In genomic region chr2:4217737-4218136, GRCh38 we compare ENCODE assay signal across 32 cellular contexts.
"Had no signal": no experiment of that assay in that cellular context is flagged by ENCODE, and none has a peak within 500 bp of the region (broad histone marks: within the 10 kb centered on the region; RNA-seq: fewer than 3 reads in every experiment).

No MANE protein-coding gene starts in this region.

- H3K36me3 Mint-ChIP-seq: naive thymus-derived CD8-positive, alpha-beta T cell; natural killer cell treated with Interleukin-12 subunit alpha and Interleukin-12 subunit beta and Interleukin-15 and Interleukin-18, amount 100 ng/mL, for 72 hours; stimulated activated memory B cell treated with anti-CD40 and anti-IgM and Interleukin-4, amounts not matched to agents 10 μg/mL and 1 μg/mL and 100 μg/mL, for 72 hours; type B pancreatic cell had no signal

- H3K4me2 ChIP-seq: smooth muscle cell had no signal

- H3K4me3 Mint-ChIP-seq: naive thymus-derived CD8-positive, alpha-beta T cell; natural killer cell treated with Interleukin-12 subunit alpha and Interleukin-12 subunit beta and Interleukin-15 and Interleukin-18, amount 100 ng/mL, for 72 hours; nephron progenitor cell; neural crest cell; stimulated activated memory B cell treated with anti-CD40 and anti-IgM and Interleukin-4, amounts not matched to agents 10 μg/mL and 1 μg/mL and 100 μg/mL, for 72 hours; stimulated activated naive CD8-positive, alpha-beta T cell treated with anti-CD3 and anti-CD28 coated beads, Interleukin-15, amount 100 ng/mL, for 72 hours; type B pancreatic cell had no signal

- H3K36me3 ChIP-seq: ovary, spleen, suprapubic skin, tibial artery, transverse colon, upper lobe of right lung, uterus had no signal

- H3K27me3 ChIP-seq: ovary, spleen, suprapubic skin, testis, tibial artery, transverse colon, upper lobe of right lung, uterus had no signal

- H3K9me3 ChIP-seq: ovary, psoas muscle, suprapubic skin, testis, tibial artery, upper lobe of right lung, uterus had no signal

- H3K4me1 Mint-ChIP-seq: naive thymus-derived CD8-positive, alpha-beta T cell; nephron progenitor cell; stimulated activated memory B cell treated with anti-CD40 and anti-IgM and Interleukin-4, amounts not matched to agents 10 μg/mL and 1 μg/mL and 100 μg/mL, for 72 hours; stimulated activated naive CD8-positive, alpha-beta T cell treated with anti-CD3 and anti-CD28 coated beads, Interleukin-15, amount 100 ng/mL, for 72 hours had no signal

- DNase-seq: naive thymus-derived CD8-positive, alpha-beta T cell; nephron progenitor cell; occipital lobe; ovary; posterior cingulate gyrus; psoas muscle; right cardiac atrium; spleen; stimulated activated CD4-positive, alpha-beta T cell treated with anti-CD3 and anti-CD28 coated beads, Interleukin-12 subunit alpha, Interleukin-12 subunit beta, amount 100 ng/mL, for 4 hours; stimulated activated CD4-positive, alpha-beta T cell treated with anti-CD3 and anti-CD28 coated beads, Interleukin-1b, Interleukin-23, amount 100 ng/mL, for 48 hours; stimulated activated CD4-positive, alpha-beta T cell treated with anti-CD3 and anti-CD28 coated beads, Interleukin-4, amount 100 ng/mL, for 1 hour; stimulated activated CD4-positive, alpha-beta T cell treated with anti-CD3 and anti-CD28 coated beads, Interleukin-4, amount 100 ng/mL, for 4 hours; stimulated activated CD8-positive, alpha-beta memory T cell treated with anti-CD3 and anti-CD28 coated beads, Interleukin-4, amount 100 ng/mL, for 48 hours; stimulated activated naive CD4-positive, alpha-beta T cell; stimulated activated naive CD8-positive, alpha-beta T cell treated with anti-CD3 and anti-CD28 coated beads, Interleukin-15, amount 100 ng/mL, for 72 hours; stimulated activated naive CD8-positive, alpha-beta T cell treated with anti-CD3 and anti-CD28 coated beads, Interleukin-15, Interleukin-2, amounts not matched to agents 100 U/mL and 50 U/mL, for 24 hours; substantia nigra; testis; tibial artery; transverse colon; upper lobe of right lung; uterus had no signal

- H3K27me3 Mint-ChIP-seq: naive thymus-derived CD8-positive, alpha-beta T cell; natural killer cell treated with Interleukin-12 subunit alpha and Interleukin-12 subunit beta and Interleukin-15 and Interleukin-18, amount 100 ng/mL, for 72 hours; progenitor cell of endocrine pancreas; stimulated activated memory B cell treated with anti-CD40 and anti-IgM and Interleukin-4, amounts not matched to agents 10 μg/mL and 1 μg/mL and 100 μg/mL, for 72 hours; stimulated activated naive CD8-positive, alpha-beta T cell treated with anti-CD3 and anti-CD28 coated beads, Interleukin-15, amount 100 ng/mL, for 72 hours had no signal

- H3K27ac Mint-ChIP-seq: naive thymus-derived CD8-positive, alpha-beta T cell; natural killer cell treated with Interleukin-12 subunit alpha and Interleukin-12 subunit beta and Interleukin-15 and Interleukin-18, amount 100 ng/mL, for 72 hours; nephron progenitor cell; progenitor cell of endocrine pancreas; stimulated activated memory B cell treated with anti-CD40 and anti-IgM and Interleukin-4, amounts not matched to agents 10 μg/mL and 1 μg/mL and 100 μg/mL, for 72 hours; stimulated activated naive CD8-positive, alpha-beta T cell treated with anti-CD3 and anti-CD28 coated beads, Interleukin-15, amount 100 ng/mL, for 72 hours; type B pancreatic cell had no signal

- H3K79me2 ChIP-seq: parathyroid adenoma had no signal

- H3K9ac ChIP-seq: parathyroid adenoma had no signal

- H3K4me1 ChIP-seq: parathyroid adenoma, psoas muscle, spleen, suprapubic skin, testis, tibial artery, transverse colon, upper lobe of right lung, uterus had no signal

- H2AFZ ChIP-seq: parathyroid adenoma had no signal

- ATAC-seq: naive thymus-derived CD8-positive, alpha-beta T cell; natural killer cell treated with Interleukin-12 subunit alpha and Interleukin-12 subunit beta and Interleukin-15 and Interleukin-18, amount 100 ng/mL, for 72 hours; psoas muscle; right cardiac atrium; sciatic nerve; stimulated activated memory B cell treated with anti-CD40 and anti-IgM and Interleukin-4, amounts not matched to agents 10 μg/mL and 1 μg/mL and 100 μg/mL, for 72 hours; stimulated activated naive CD8-positive, alpha-beta T cell treated with anti-CD3 and anti-CD28 coated beads, Interleukin-15, amount 100 ng/mL, for 72 hours; stimulated activated naive CD8-positive, alpha-beta T cell treated with anti-CD3 and anti-CD28 coated beads, Interleukin-15, Interleukin-2, amounts not matched to agents 100 U/mL and 50 U/mL, for 24 hours; upper lobe of right lung had no signal

- H3K4me3 ChIP-seq: ovary, psoas muscle, skin epidermis, smooth muscle cell, spleen, suprapubic skin, testis, tibial artery, transverse colon, upper lobe of right lung, uterus had no signal

- H3K27ac ChIP-seq: ovary, parathyroid adenoma, psoas muscle, skin epidermis, spleen, suprapubic skin, testis, tibial artery, transverse colon, upper lobe of right lung, uterus had no signal

- H3K9me3 Mint-ChIP-seq: nephron progenitor cell, type B pancreatic cell had no signal
